2 cellular contexts compared by ENCODE assay signal in genomic region chr7:28986723-28987122, GRCh38.
TF ChIP-seq lines count a peak whose summit lies in the region.

No MANE protein-coding gene starts in this region.

TF ChIP-seq in GM23338, 12 proteins besides CTCF, POLR2A, EP300 and RAD21 (continued from another document):
- no peak for TF ChIP-seq ZNF462 (CRISPR knock-in tag; IDR thresholded peaks at IDR 0.05)
- no peak for TF ChIP-seq ETS1 (IDR thresholded peaks at IDR 0.05)
- TF ChIP-seq NANOG (IDR thresholded peaks at IDR 0.05; ENCODE audit: borderline replicate concordance): no peak
- no peak for TF ChIP-seq ZNF114 (CRISPR knock-in tag; IDR thresholded peaks at IDR 0.05)
- no peak for TF ChIP-seq EZH2 (IDR thresholded peaks at IDR 0.05; ENCODE audit: low read depth, unreplicated experiment)
- TF ChIP-seq STAT1 (IDR thresholded peaks at IDR 0.05; ENCODE audit: unreplicated experiment): no peak
- TF ChIP-seq POLR2AphosphoS5 (IDR thresholded peaks at IDR 0.05; ENCODE audit: low read depth): no peak
- TF ChIP-seq CREB1 (CRISPR knock-in tag; IDR thresholded peaks at IDR 0.05; ENCODE audit: low read depth): no peak

TF ChIP-seq in SK-N-SH treated with all-trans-retinoic acid at 6 μM for 48 hours, 23 proteins besides CTCF, POLR2A, EP300 and RAD21 (continued from another document):
- TF ChIP-seq CSRNP3 (CRISPR knock-in tag; IDR thresholded peaks at IDR 0.05): no peak
